In the genomic region with DNA sequence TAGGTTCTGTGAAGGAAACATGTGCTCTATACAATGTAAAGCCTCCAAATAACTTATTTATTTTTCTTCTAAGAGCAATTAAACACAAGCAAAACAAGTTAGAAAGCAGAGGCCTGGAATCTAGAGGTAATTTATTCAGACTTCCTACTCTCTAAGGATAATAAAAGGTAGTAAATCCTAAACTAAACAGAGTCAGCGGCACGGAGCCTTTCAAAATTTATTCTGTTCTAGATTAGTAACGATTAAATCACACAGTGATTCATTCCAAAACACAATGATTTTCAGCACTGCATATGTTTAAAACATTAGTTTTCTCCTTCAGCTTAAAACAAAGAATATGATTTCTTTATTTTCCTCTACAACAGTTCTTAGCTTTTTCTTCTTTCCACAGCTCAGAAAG, we compare ENCODE assay signal across 19 cellular contexts.
"Had no signal": no experiment of that assay in that cellular context is flagged by ENCODE, and none has a peak within 500 bp of the region (broad histone marks: within the 10 kb centered on the region; RNA-seq: fewer than 3 reads in every experiment).

No MANE protein-coding gene starts in this region.

- H3K27me3 ChIP-seq: cardiac muscle cell, dorsolateral prefrontal cortex, foreskin keratinocyte had no signal

- H3K4me3 ChIP-seq: cardiac muscle cell, dorsolateral prefrontal cortex, skin epidermis had no signal

- H3K4me1 Mint-ChIP-seq: activated naive CD8-positive, alpha-beta T cell treated with anti-CD3 and anti-CD28 coated beads for 36 hours; endodermal cell; T-helper 17 cell had no signal

- H3K4me3 Mint-ChIP-seq: activated naive CD8-positive, alpha-beta T cell treated with anti-CD3 and anti-CD28 coated beads for 36 hours; activated T-helper 1 cell treated with anti-CD3 and anti-CD28 coated beads, Interleukin-12 subunit alpha, Interleukin-12 subunit beta, Interleukin-2, Interleukin-4 antibody, amounts not matched to agents 30 ng/mL and 10 ng/mL and 1 ng/mL, durations not matched to agents 14 hours and 24 hours and 36 hours; endodermal cell; nephron progenitor cell; T-helper 17 cell; type B pancreatic cell had no signal

- H3K4me1 ChIP-seq: foreskin keratinocyte had no signal

- DNase-seq: activated CD4-positive, alpha-beta T cell treated with anti-CD3 and anti-CD28 coated beads, Interleukin-2, amount 50 U/mL, for 1 hour; activated CD8-positive, alpha-beta memory T cell treated with anti-CD3 and anti-CD28 coated beads for 24 hours; activated naive CD8-positive, alpha-beta T cell treated with anti-CD3 and anti-CD28 coated beads for 36 hours; aorta; dorsolateral prefrontal cortex; endodermal cell; foreskin keratinocyte; glutamatergic neuron; left ventricle myocardium superior; mesendoderm; nephron progenitor cell; occipital lobe; right cardiac atrium; stimulated activated naive CD8-positive, alpha-beta T cell treated with anti-CD3 and anti-CD28 coated beads, Interleukin-15, Interleukin-2, amounts not matched to agents 100 U/mL and 50 U/mL, for 24 hours; T-helper 17 cell had no signal

- H3K27ac Mint-ChIP-seq: activated naive CD8-positive, alpha-beta T cell treated with anti-CD3 and anti-CD28 coated beads for 36 hours; activated T-helper 1 cell treated with anti-CD3 and anti-CD28 coated beads, Interleukin-12 subunit alpha, Interleukin-12 subunit beta, Interleukin-2, Interleukin-4 antibody, amounts not matched to agents 30 ng/mL and 10 ng/mL and 1 ng/mL, durations not matched to agents 14 hours and 24 hours and 36 hours; endodermal cell; T-helper 17 cell; type B pancreatic cell had no signal

- H3K27me3 Mint-ChIP-seq: activated naive CD8-positive, alpha-beta T cell treated with anti-CD3 and anti-CD28 coated beads for 36 hours; type B pancreatic cell had no signal

- H3K36me3 ChIP-seq: cardiac muscle cell had no signal

- H3K36me3 Mint-ChIP-seq: type B pancreatic cell had no signal

- H3K27ac ChIP-seq: cardiac muscle cell, foreskin keratinocyte had no signal
